Comparison of ENCODE assay signal across 11 cellular contexts in genomic region chr16:71210-71539, GRCh38. TPM values are rescaled to one million over a fixed set of nuclear protein-coding genes. Genes with fewer than 3 reads are reported as not detected.
DNase-seq lines count a peak whose midpoint lies in the region; ATAC-seq and TF ChIP-seq lines count a peak whose summit lies in the region.
"Had no signal": no experiment of that assay in that cellular context is flagged by ENCODE, and none has a peak within 500 bp of the region (broad histone marks: within the 10 kb centered on the region; RNA-seq: fewer than 3 reads in every experiment).

No MANE protein-coding gene starts in this region.

- ATAC-seq in foreskin keratinocyte (no peak), psoas muscle (no peak), HG03521 (IDR thresholded peaks at IDR 0.05; ENCODE audit: unreplicated experiment) (no peak)
- no peak for ATAC-seq in activated naive CD4-positive, alpha-beta T cell treated with anti-CD3 and anti-CD28 coated beads, Interleukin-2, amount 50 U/mL, for 72 hours

- H3K27me3 ChIP-seq in BLaER1 treated with 17β-estradiol and CSF1 and Interleukin-3, amounts not matched to agents 10 nM and 100 nM, result peaks cover 18 to 56% (median 47%) of the 10 kb centered on the region in 11 experiments
- H3K27me3 ChIP-seq in foreskin keratinocyte (no peaks in the 10 kb centered on the region), psoas muscle (ENCODE audit: insufficient read depth in 3 of 3, low read length in 2 of 3) (no peaks in the 10 kb centered on the region)

- 59 to 69% (median 63%) methylated on average over 5 of the region's 5 CpGs for WGBS in psoas muscle, 3 donors

- H3K9me3 Mint-ChIP-seq in activated naive CD4-positive, alpha-beta T cell treated with anti-CD3 and anti-CD28 coated beads, Interleukin-2, amount 50 U/mL, for 72 hours, result no peaks in the 10 kb centered on the region

- DNase-seq in foreskin keratinocyte (no peak), psoas muscle (peak in 1 of 2 donors; percentile 50), caudate nucleus (lab: John Stamatoyannopoulos, UW) (no peak), amniotic stem cell (lab: John Stamatoyannopoulos, UW) (no peak)
- no peak for DNase-seq in activated naive CD4-positive, alpha-beta T cell treated with anti-CD3 and anti-CD28 coated beads, Interleukin-2, amount 50 U/mL, for 72 hours (ENCODE audit: low spot score in 2 of 2)
- DNase-seq: activated effector memory CD4-positive, alpha-beta T cell treated with Interleukin-2 at 50 U/mL for 16 hours; NCI-H1417 treated with DMSO at 0.1 percent for 48 hours; stimulated activated CD4-positive, alpha-beta T cell treated with anti-CD3 and anti-CD28 coated beads, Interleukin-2, amount 100 ng/mL, for 24 hours had no signal

- no peak overlapping the region for H3K27ac Mint-ChIP-seq in activated naive CD4-positive, alpha-beta T cell treated with anti-CD3 and anti-CD28 coated beads, Interleukin-2, amount 50 U/mL, for 72 hours

- no peak overlapping the region for H3K27ac ChIP-seq in BLaER1 treated with 17β-estradiol and CSF1 and Interleukin-3, amounts not matched to agents 10 nM and 100 nM
- H3K27ac ChIP-seq in foreskin keratinocyte, result peak overlapping the region; percentile 78
- peak overlapping the region; percentile 87 for H3K27ac ChIP-seq in psoas muscle
- H3K27ac ChIP-seq in caudate nucleus (ENCODE audit: low read depth, low read length), result no peak overlapping the region

- peak overlapping the region in 8 of 11 experiments; percentile 67 to 78 (median 76); a peak in 9 of 22 replicates for H3K9ac ChIP-seq in BLaER1 treated with 17β-estradiol and CSF1 and Interleukin-3, amounts not matched to agents 10 nM and 100 nM

- peaks cover 5 to 6% of the 10 kb centered on the region in 2 donors for H3K36me3 Mint-ChIP-seq in activated naive CD4-positive, alpha-beta T cell treated with anti-CD3 and anti-CD28 coated beads, Interleukin-2, amount 50 U/mL, for 72 hours

- TF ChIP-seq CTCF in WI38 (IDR thresholded peaks at IDR 0.05; ENCODE audit: low read depth, low read length) (no peak), foreskin keratinocyte (conservative IDR thresholded peaks at IDR 0.05) (no peak), psoas muscle (IDR thresholded peaks at IDR 0.05) (no peak)

- H3K4me1 ChIP-seq in BLaER1 treated with 17β-estradiol and CSF1 and Interleukin-3, amounts not matched to agents 10 nM and 100 nM, result peaks cover 32 to 89% (median 72%) of the 10 kb centered on the region in 10 experiments
- H3K4me1 ChIP-seq in foreskin keratinocyte, result peaks cover 2% of the 10 kb centered on the region
- H3K4me1 ChIP-seq in psoas muscle, result peaks cover 48% of the 10 kb centered on the region

- peaks cover 0 to 56% (median 15%) of the 10 kb centered on the region in 11 experiments; a peak in 13 of 22 replicates for H4K20me1 ChIP-seq in BLaER1 treated with 17β-estradiol and CSF1 and Interleukin-3, amounts not matched to agents 10 nM and 100 nM

- no peaks in the 10 kb centered on the region for H3K36me3 ChIP-seq in BLaER1 treated with 17β-estradiol and CSF1 and Interleukin-3, amounts not matched to agents 10 nM and 100 nM
- no peaks in the 10 kb centered on the region for H3K36me3 ChIP-seq in psoas muscle (ENCODE audit: insufficient read depth in 1 of 2, low read depth in 1 of 2)

- H3K4me2 ChIP-seq in BLaER1 treated with 17β-estradiol and CSF1 and Interleukin-3, amounts not matched to agents 10 nM and 100 nM, result peak overlapping the region in 9 of 11 experiments; percentile 95 to 100 (median 99); a peak in 17 of 22 replicates

- H3K9me3 ChIP-seq in BLaER1 treated with 17β-estradiol and CSF1 and Interleukin-3, amounts not matched to agents 10 nM and 100 nM (replicated peaks in 1 of 11), result no peaks in the 10 kb centered on the region
- H3K9me3 ChIP-seq in psoas muscle, result no peaks in the 10 kb centered on the region

- peak overlapping the region in 6 of 10 experiments; percentile 61 to 77 (median 67); a peak in 9 of 20 replicates for H3K4me3 ChIP-seq in BLaER1 treated with 17β-estradiol and CSF1 and Interleukin-3, amounts not matched to agents 10 nM and 100 nM
- peak overlapping the region; percentile 62 for H3K4me3 ChIP-seq in WI38 (ENCODE audit: low read depth, low read length)
- peak overlapping the region; percentile 87 for H3K4me3 ChIP-seq in psoas muscle

- intact Hi-C loops in psoas muscle (cut with DNase I), result no loop called here

RNA-seq across cellular contexts. Expression of gene RHBDF1, which starts 1.3 kb away (rescaled TPM):
- total RNA-seq in foreskin keratinocyte, result 20.3 and 27.5 TPM in 2 replicates
- 27.0 and 32.0 TPM in 2 replicates for polyA plus RNA-seq in foreskin keratinocyte
- total RNA-seq in psoas muscle, result 10 to 100 TPM in 3 of 4 donors, 1 to 10 TPM in 1; 9.0 to 24.8 (median 20.8) TPM
- polyA plus RNA-seq in psoas muscle, result 10 to 100 TPM; 11.4 to 22.2 (median 15.3) TPM
- total RNA-seq in activated naive CD4-positive, alpha-beta T cell treated with anti-CD3 and anti-CD28 coated beads, Interleukin-2, amount 50 U/mL, for 72 hours, result under 1 TPM; 0.23 to 0.47 TPM

RNA-seq across cellular contexts. Expression of gene MPG, which starts 6.8 kb away (rescaled TPM):
- total RNA-seq in foreskin keratinocyte (64.5 and 77.7 TPM in 2 replicates), psoas muscle (10 to 100 TPM; 23.0 to 43.1 (median 37.8) TPM)
- polyA plus RNA-seq in foreskin keratinocyte (76.2 and 105 TPM in 2 replicates), psoas muscle (10 to 100 TPM; 53.8 to 68.1 (median 57.7) TPM)
- 10 to 100 TPM; 32.6 to 65.6 TPM for total RNA-seq in activated naive CD4-positive, alpha-beta T cell treated with anti-CD3 and anti-CD28 coated beads, Interleukin-2, amount 50 U/mL, for 72 hours

RNA-seq across cellular contexts. Expression of gene SNRNP25, which starts 17.5 kb away (rescaled TPM):
- total RNA-seq in foreskin keratinocyte (46.4 and 67.2 TPM in 2 replicates), psoas muscle (10 to 100 TPM; 40.0 to 62.0 (median 48.9) TPM)
- polyA plus RNA-seq in foreskin keratinocyte (70.7 and 98.1 TPM in 2 replicates), psoas muscle (10 to 100 TPM; 65.3 to 82.2 (median 70.5) TPM)
- 10 to 100 TPM; 47.6 to 53.4 TPM for total RNA-seq in activated naive CD4-positive, alpha-beta T cell treated with anti-CD3 and anti-CD28 coated beads, Interleukin-2, amount 50 U/mL, for 72 hours

RNA-seq across cellular contexts. Expression of gene POLR3K, which starts 17.8 kb away (rescaled TPM):
- total RNA-seq in foreskin keratinocyte, result 10.7 and 16.2 TPM in 2 replicates
- polyA plus RNA-seq in foreskin keratinocyte, result 30.2 and 35.2 TPM in 2 replicates
- 10 to 100 TPM in 2 of 4 donors, 1 to 10 TPM in 2; 5.8 to 16.2 (median 9.0) TPM for total RNA-seq in psoas muscle
- 10 to 100 TPM in 2 of 3 donors, 1 to 10 TPM in 1; 8.9 to 17.5 (median 11.7) TPM for polyA plus RNA-seq in psoas muscle
- 10 to 100 TPM; 40.6 to 44.3 TPM for total RNA-seq in activated naive CD4-positive, alpha-beta T cell treated with anti-CD3 and anti-CD28 coated beads, Interleukin-2, amount 50 U/mL, for 72 hours

Comparison
In these comparisons a context has a peak if more than half of its experiments do, and no peak if none do; other contexts are left out.
1. H3K27ac ChIP-seq: peak in foreskin keratinocyte (single experiment) and psoas muscle (single experiment); none in BLaER1 treated with 17β-estradiol and CSF1 and Interleukin-3, amounts not matched to agents 10 nM and 100 nM (0 of 11) and caudate nucleus (single experiment).
2. RNA of gene RHBDF1, which starts 1.3 kb away (total RNA-seq): 9.0 to 24.8 TPM in psoas muscle and 20.3 to 27.5 TPM in foreskin keratinocyte; 0.23 to 0.47 TPM in activated naive CD4-positive, alpha-beta T cell treated with anti-CD3 and anti-CD28 coated beads, Interleukin-2, amount 50 U/mL, for 72 hours; every median in the first group is over 4 times any median in the second.
3. Peak in every context shown above with its lines, with median percentiles within 50 percentile points of each other: H3K4me3 ChIP-seq.